In the genomic region with DNA sequence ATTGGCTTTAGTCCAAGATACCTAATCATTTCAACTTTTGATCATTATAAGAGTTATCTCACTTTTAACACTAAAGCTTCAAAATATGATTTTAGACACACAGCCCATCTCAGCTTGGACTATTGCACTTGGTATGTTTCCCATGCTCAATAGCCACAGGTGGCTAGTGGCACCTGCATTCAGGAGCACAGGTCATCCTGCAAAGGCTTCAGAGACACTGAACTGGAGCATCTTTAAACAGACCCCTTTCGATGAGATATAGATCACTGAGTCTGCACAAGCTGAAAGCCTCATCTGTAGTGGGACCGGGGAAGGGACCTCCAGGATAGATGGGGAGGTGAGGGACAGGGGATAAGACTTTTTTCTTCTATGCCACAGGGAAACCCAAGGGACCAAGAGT, we compare ENCODE assay signal across 16 cellular contexts.
A peak's percentile ranks its signal among the peaks of the same experiment; 100 is the strongest.
DNase-seq lines count a peak whose midpoint lies in the region; ATAC-seq and TF ChIP-seq lines count a peak whose summit lies in the region.
"Had no signal": no experiment of that assay in that cellular context is flagged by ENCODE, and none has a peak within 500 bp of the region (broad histone marks: within the 10 kb centered on the region; RNA-seq: fewer than 3 reads in every experiment).

No MANE protein-coding gene starts in this region.

- H3K4me3 ChIP-seq in SK-N-SH (ENCODE audit: low read depth in 2 of 2, low read length in 1 of 2): no peak overlapping the region
- no peak overlapping the region for H3K4me3 ChIP-seq in GM23248
- H3K4me3 ChIP-seq in PC-3 (ENCODE audit: low read length): no peak overlapping the region
- H3K4me3 ChIP-seq in neuronal stem cell (ENCODE audit: low read length in 2 of 2): no peak overlapping the region
- H3K4me3 ChIP-seq in naive thymus-derived CD4-positive, alpha-beta T cell (ENCODE audit: low read length): no peak overlapping the region
- H3K4me3 ChIP-seq in lower leg skin (ENCODE audit: low read depth, poor library complexity, severe bottlenecking): no peak overlapping the region
- H3K4me3 ChIP-seq: HAP-1 had no signal

- H3K36me3 ChIP-seq in SK-N-SH (replicated peaks in 1 of 2; ENCODE audit: control insufficient read depth in 1 of 2, insufficient read depth in 2 of 2, low read length in 1 of 2) (no peaks in the 10 kb centered on the region), GM23248 (ENCODE audit: low read depth) (no peaks in the 10 kb centered on the region), PC-3 (ENCODE audit: low read depth, low read length) (no peaks in the 10 kb centered on the region), neuronal stem cell (replicated peaks in 1 of 2; ENCODE audit: control insufficient read depth in 2 of 2, insufficient read depth in 2 of 2, low read length in 2 of 2) (no peaks in the 10 kb centered on the region)
- H3K36me3 ChIP-seq in naive thymus-derived CD4-positive, alpha-beta T cell (ENCODE audit: control insufficient read depth in 2 of 3, insufficient read depth in 3 of 3, low read length in 3 of 3): no peaks in the 10 kb centered on the region
- H3K36me3 ChIP-seq: BE2C, HAP-1 had no signal

- no peak for TF ChIP-seq EP300 in SK-N-SH (IDR thresholded peaks at IDR 0.05; ENCODE audit: borderline replicate concordance in 1 of 2, low read depth in 1 of 2, low read length in 1 of 2)

- H3K14ac ChIP-seq in neuronal stem cell (ENCODE audit: low read length): no peak overlapping the region

- no peak overlapping the region for H3K9ac ChIP-seq in SK-N-SH
- no peak overlapping the region for H3K9ac ChIP-seq in GM23248
- H3K9ac ChIP-seq in PC-3 (ENCODE audit: low read length): no peak overlapping the region
- H3K9ac ChIP-seq in neuronal stem cell (ENCODE audit: low read depth, low read length, poor library complexity): no peak overlapping the region

- peaks cover 0 to 8% of the 10 kb centered on the region in 2 experiments; a peak in 1 of 4 replicates for H3K4me1 ChIP-seq in SK-N-SH (ENCODE audit: control insufficient read depth in 1 of 2, insufficient read depth in 2 of 2, low read depth in 1 of 2, low read length in 1 of 2)
- H3K4me1 ChIP-seq in GM23248 (ENCODE audit: insufficient read depth): peaks cover 38% of the 10 kb centered on the region
- peaks cover 12% of the 10 kb centered on the region for H3K4me1 ChIP-seq in PC-3 (ENCODE audit: insufficient read depth, low read length)
- H3K4me1 ChIP-seq in neuronal stem cell (ENCODE audit: control insufficient read depth in 2 of 2, insufficient read depth in 1 of 2, low read depth in 1 of 2, low read length in 2 of 2): peaks cover 0 to 2% of the 10 kb centered on the region in 2 donors
- peaks cover 24 to 26% of the 10 kb centered on the region in 2 donors for H3K4me1 ChIP-seq in naive thymus-derived CD4-positive, alpha-beta T cell (ENCODE audit: control insufficient read depth in 2 of 2, insufficient read depth in 2 of 2, low read length in 2 of 2)
- H3K4me1 ChIP-seq: HAP-1 had no signal

- CTCF ChIA-PET in SK-N-SH (lab: Yijun Ruan, JAX): interaction anchor here (0.8 to 7.8 kb wide), 9 partner anchors 8 to 421 kb away, joined by 3 to 66 read pairs (median 4); no protein-coding TSS in a partner anchor
- CTCF ChIA-PET in PC-3 (lab: Charles Lee): no interaction called here
- CTCF ChIA-PET in naive thymus-derived CD4-positive, alpha-beta T cell (lab: Charles Lee): interaction anchor here (0.7 to 4.7 kb wide), 5 partner anchors 13 to 100 kb away, joined by 3 to 30 read pairs (median 4); no protein-coding TSS in a partner anchor

- no peak for TF ChIP-seq POLR2A in lower leg skin (IDR thresholded peaks at IDR 0.05)

- H3K27me3 Mint-ChIP-seq in naive thymus-derived CD4-positive, alpha-beta T cell: no peaks in the 10 kb centered on the region
- H3K27me3 Mint-ChIP-seq: CD4-positive, alpha-beta memory T cell had no signal

- H3K4ac ChIP-seq in neuronal stem cell (ENCODE audit: low read length): no peak overlapping the region

- no peaks in the 10 kb centered on the region for H3K9me3 ChIP-seq in SK-N-SH
- no peaks in the 10 kb centered on the region for H3K9me3 ChIP-seq in GM23248 (ENCODE audit: low read depth)
- H3K9me3 ChIP-seq in PC-3 (ENCODE audit: low read length): no peaks in the 10 kb centered on the region
- H3K9me3 ChIP-seq in neuronal stem cell (replicated peaks in 1 of 2; ENCODE audit: control insufficient read depth in 2 of 2, insufficient read depth in 1 of 2, low read depth in 1 of 2, low read length in 2 of 2): peaks cover 0 to 2% of the 10 kb centered on the region in 2 donors
- H3K9me3 ChIP-seq in naive thymus-derived CD4-positive, alpha-beta T cell (ENCODE audit: control insufficient read depth in 2 of 3, low read length in 3 of 3): no peaks in the 10 kb centered on the region
- H3K9me3 ChIP-seq: BE2C, Caco-2, HAP-1 had no signal

- in situ Hi-C loops in GM23248 (cut with MboI): no loop called here

- H3K79me2 ChIP-seq in SK-N-SH (ENCODE audit: insufficient read depth): no peaks in the 10 kb centered on the region
- H3K79me2 ChIP-seq in GM23248 (ENCODE audit: insufficient read depth): no peaks in the 10 kb centered on the region
- H3K79me2 ChIP-seq in PC-3 (ENCODE audit: low read length): no peaks in the 10 kb centered on the region

- H2AK5ac ChIP-seq in neuronal stem cell (ENCODE audit: low read depth, low read length): no peak overlapping the region

- 68% methylated on average over 2 of the region's 2 CpGs for WGBS in SK-N-SH (ENCODE audit: low lambda C conversion rate)
- 80 to 88% methylated on average over 2 of the region's 2 CpGs for WGBS in GM23248 (ENCODE audit: low coverage in 1 of 2, low lambda C conversion rate in 2 of 2, missing lambda C conversion rate in 2 of 2), 2 experiments
- whole genome bisulfite sequencing in neuronal stem cell (ENCODE audit: extremely low coverage in 2 of 2, insufficient read length in 2 of 2, insufficient replicate concordance in 1 of 2), 2 donors: no CpG with 5 or more reads among the region's 2 CpGs
- 88 to 89% methylated on average over 2 of the region's 2 CpGs for WGBS in lower leg skin, 2 donors

- no peak overlapping the region for H2BK12ac ChIP-seq in neuronal stem cell (ENCODE audit: low read length)

- TF ChIP-seq CTCF in SK-N-SH (IDR thresholded peaks at IDR 0.05): no peak
- no peak for TF ChIP-seq CTCF in PC-3 (conservative IDR thresholded peaks at IDR 0.05; ENCODE audit: low read depth, low read length)
- TF ChIP-seq CTCF in lower leg skin (IDR thresholded peaks at IDR 0.05): no peak

- H3K9me2 ChIP-seq in SK-N-SH: no peaks in the 10 kb centered on the region
- H3K9me2 ChIP-seq in GM23248 (ENCODE audit: insufficient read depth): no peaks in the 10 kb centered on the region
- no peaks in the 10 kb centered on the region for H3K9me2 ChIP-seq in PC-3 (replicated peaks; ENCODE audit: low read length)

- no peak overlapping the region for H3K4me3 Mint-ChIP-seq in naive thymus-derived CD4-positive, alpha-beta T cell

- H4K8ac ChIP-seq in neuronal stem cell (ENCODE audit: low read depth, low read length): no peak overlapping the region

- ATAC-seq in SK-N-SH treated with all-trans-retinoic acid at 6 μM for 48 hours (no peak), PC-3 (peak; percentile 40; the same call in 1 of the 2 replicates)
- no peak for ATAC-seq in naive thymus-derived CD4-positive, alpha-beta T cell

- H4K91ac ChIP-seq in neuronal stem cell (ENCODE audit: low read depth, low read length, poor library complexity): no peak overlapping the region

- peaks cover 0 to 2% (median 0%) of the 10 kb centered on the region in 11 donors for H3K9me3 Mint-ChIP-seq in naive thymus-derived CD4-positive, alpha-beta T cell
- H3K9me3 Mint-ChIP-seq: CD4-positive, alpha-beta memory T cell had no signal

- no peak overlapping the region for H2BK120ac ChIP-seq in neuronal stem cell (ENCODE audit: low read depth, low read length)

- H3K36me3 Mint-ChIP-seq in naive thymus-derived CD4-positive, alpha-beta T cell: no peaks in the 10 kb centered on the region
- H3K36me3 Mint-ChIP-seq: CD4-positive, alpha-beta memory T cell had no signal

- no peak overlapping the region for H3K23ac ChIP-seq in neuronal stem cell (ENCODE audit: low read depth, low read length, poor library complexity)

- no peak overlapping the region for H2BK5ac ChIP-seq in neuronal stem cell (ENCODE audit: low read length)

- H3K27me3 ChIP-seq in SK-N-SH (ENCODE audit: insufficient read depth) (peaks cover 11% of the 10 kb centered on the region; the same call in 1 of the 2 replicates), GM23248 (replicated peaks; ENCODE audit: insufficient read depth) (no peaks in the 10 kb centered on the region), PC-3 (ENCODE audit: low read length) (peaks cover 13% of the 10 kb centered on the region), neuronal stem cell (ENCODE audit: control insufficient read depth in 3 of 3, insufficient read depth in 3 of 3, low read depth in 1 of 3, low read length in 3 of 3) (peaks cover 0 to 8% (median 0%) of the 10 kb centered on the region in 3 experiments)
- H3K27me3 ChIP-seq in naive thymus-derived CD4-positive, alpha-beta T cell (ENCODE audit: control insufficient read depth in 2 of 2, insufficient read depth in 2 of 2, low read length in 2 of 2): no peaks in the 10 kb centered on the region
- H3K27me3 ChIP-seq: BE2C had no signal

- H3K18ac ChIP-seq in neuronal stem cell (ENCODE audit: low read length): peak overlapping the region; percentile 27

- POLR2A ChIA-PET in SK-N-SH (lab: Yijun Ruan, JAX) (interaction anchor here (0.7 kb wide), 1 partner anchor 428 kb away, joined by 3 read pairs; no protein-coding TSS in a partner anchor), PC-3 (lab: Charles Lee; ENCODE audit: unreplicated experiment) (no interaction called here)
- POLR2A ChIA-PET in naive thymus-derived CD4-positive, alpha-beta T cell (lab: Charles Lee): interaction anchor here (1.1 kb wide), 1 partner anchor 9 kb away, joined by 3 read pairs; no protein-coding TSS in a partner anchor

- intact Hi-C loops in PC-3 (cut with micrococcal nuclease) (no loop called here), lower leg skin (cut with DNase I; ENCODE audit: low total_unique reads) (no loop called here)
- intact Hi-C loops in naive thymus-derived CD4-positive, alpha-beta T cell (cut with micrococcal nuclease): loop anchor here in 1 of 2 donors (1.0 kb wide), 1 partner anchor 8 kb away; no protein-coding TSS in a partner anchor

- no peaks in the 10 kb centered on the region for H3K79me1 ChIP-seq in neuronal stem cell (ENCODE audit: low read depth, low read length)

- H2AFZ ChIP-seq in SK-N-SH (ENCODE audit: low read depth) (no peak overlapping the region), GM23248 (no peak overlapping the region), PC-3 (ENCODE audit: low read length) (no peak overlapping the region), neuronal stem cell (ENCODE audit: low read length) (no peak overlapping the region)

- no peak for TF ChIP-seq RAD21 in SK-N-SH (IDR thresholded peaks at IDR 0.05; ENCODE audit: low read length)

- DNase-seq in SK-N-SH: no peak
- DNase-seq in GM23248: no peak
- DNase-seq in PC-3: no peak
- no peak for DNase-seq in neuronal stem cell (ENCODE audit: low spot score)
- no peak for DNase-seq in Ammon's horn (ENCODE audit: low spot score)
- DNase-seq in naive thymus-derived CD4-positive, alpha-beta T cell: no peak
- DNase-seq in lower leg skin (ENCODE audit: low spot score in 2 of 2): no peak
- DNase-seq: BE2C; C1 segment of cervical spinal cord; Caco-2; CD4-positive, alpha-beta memory T cell; DMS153; DND-41 had no signal

- H2BK15ac ChIP-seq in neuronal stem cell (ENCODE audit: low read length): no peak overlapping the region

- H4K20me1 ChIP-seq in SK-N-SH (ENCODE audit: insufficient read depth) (no peaks in the 10 kb centered on the region), GM23248 (ENCODE audit: insufficient read depth) (no peaks in the 10 kb centered on the region), PC-3 (ENCODE audit: low read length) (no peaks in the 10 kb centered on the region)

- no peak overlapping the region for H3K4me2 ChIP-seq in SK-N-SH
- peak overlapping the region; percentile 49 for H3K4me2 ChIP-seq in GM23248 (ENCODE audit: unreplicated experiment)
- peak overlapping the region; percentile 52; the same call in 1 of the 2 replicates for H3K4me2 ChIP-seq in PC-3 (ENCODE audit: low read length)
- no peak overlapping the region for H3K4me2 ChIP-seq in neuronal stem cell (ENCODE audit: insufficient read depth, low read length, poor library complexity, severe bottlenecking)

- H3K4me1 Mint-ChIP-seq in naive thymus-derived CD4-positive, alpha-beta T cell: peaks cover 5 to 60% (median 38%) of the 10 kb centered on the region in 7 donors

- BruUV-seq in PC-3 (replicated peaks; lab: Mats Ljungman, UMichigan): no TSS peak

- no peak overlapping the region for H3K27ac ChIP-seq in SK-N-SH (ENCODE audit: low read depth in 2 of 2, low read length in 1 of 2)
- H3K27ac ChIP-seq in GM23248: no peak overlapping the region
- no peak overlapping the region for H3K27ac ChIP-seq in PC-3 (ENCODE audit: low read length)
- H3K27ac ChIP-seq in neuronal stem cell (replicated peaks; ENCODE audit: low read length): no peak overlapping the region
- no peak overlapping the region for H3K27ac ChIP-seq in naive thymus-derived CD4-positive, alpha-beta T cell (ENCODE audit: low read depth, low read length)
- H3K27ac ChIP-seq: 22Rv1 had no signal

- H3F3A ChIP-seq in SK-N-SH (replicated peaks; ENCODE audit: insufficient read depth) (peaks cover 5% of the 10 kb centered on the region), GM23248 (ENCODE audit: insufficient read depth) (peaks cover 22% of the 10 kb centered on the region), PC-3 (ENCODE audit: low read length, unreplicated experiment) (no peaks in the 10 kb centered on the region)

- peak overlapping the region in 1 of 9 donors; percentile 33 for H3K27ac Mint-ChIP-seq in naive thymus-derived CD4-positive, alpha-beta T cell

Comparison
In these comparisons a context has a peak if more than half of its experiments do, and no peak if none do; other contexts are left out.
1. H3K4me2 ChIP-seq: peak in GM23248 (single experiment) and PC-3 (single experiment); none in SK-N-SH (single experiment) and neuronal stem cell (single experiment).